In genomic region chr10:47553860-47554247, GRCh38 we compare ENCODE assay signal across 8 cellular contexts. TPM values are rescaled to one million over a fixed set of nuclear protein-coding genes. Genes with fewer than 3 reads are reported as not detected.
DNase-seq lines count a peak whose midpoint lies in the region; TF ChIP-seq lines count a peak whose summit lies in the region.
"Not testable (repeated sequence)": the region's sequence is repeated elsewhere in the genome, so short reads cannot be mapped to it uniquely, and the experiment has no call there.

No MANE protein-coding gene starts in this region.

- H3K9me3 Mint-ChIP-seq in CD8-positive, alpha-beta memory T cell; osteocyte (ENCODE audit: unreplicated experiment): not testable (repeated sequence)

- H3K27me3 Mint-ChIP-seq in CD8-positive, alpha-beta memory T cell; osteocyte (ENCODE audit: unreplicated experiment): not testable (repeated sequence)

- H3K36me3 ChIP-seq in CD8-positive, alpha-beta memory T cell (ENCODE audit: insufficient read depth, low read length); HUES64 (ENCODE audit: insufficient read depth, low read length); SK-N-MC (ENCODE audit: insufficient read depth, low read length); adipocyte (ENCODE audit: control insufficient read depth, insufficient read depth, low read length, severe bottlenecking); thyroid gland: not testable (repeated sequence)

- H3K4me1 ChIP-seq in CD8-positive, alpha-beta memory T cell (ENCODE audit: insufficient read depth, low read length); HUES64 (ENCODE audit: insufficient read depth, low read length); adipocyte (ENCODE audit: control insufficient read depth, insufficient read depth, low read length); thyroid gland: not testable (repeated sequence)

- peak overlapping the region; percentile 23 to 98 (median 96) for H3K4me3 Mint-ChIP-seq in CD8-positive, alpha-beta memory T cell
- peak overlapping the region; percentile 92 for H3K4me3 Mint-ChIP-seq in osteocyte (ENCODE audit: unreplicated experiment)

- CTCF ChIA-PET in CD8-positive, alpha-beta memory T cell (lab: Charles Lee) = not testable (repeated sequence)

- not testable (repeated sequence) for H3K9ac ChIP-seq in HUES64 (ENCODE audit: low read depth, low read length); SK-N-MC (ENCODE audit: insufficient read length)
- H3K9ac ChIP-seq in adipocyte (ENCODE audit: low read length) = peak overlapping the region; percentile 93

- H3K27ac ChIP-seq in CD8-positive, alpha-beta memory T cell (ENCODE audit: low read depth, low read length) = peak overlapping the region; percentile 75
- H3K27ac ChIP-seq in HUES64 (ENCODE audit: low read depth, low read length); SK-N-MC: not testable (repeated sequence)
- H3K27ac ChIP-seq in epithelial cell of prostate (peak overlapping the region; percentile 93), thyroid gland (peak overlapping the region in 2 of 3 donors; percentile 65 to 74)

- TF ChIP-seq CTCF in osteocyte (IDR thresholded peaks at IDR 0.05); thyroid gland (IDR thresholded peaks at IDR 0.05): not testable (repeated sequence)

- WGBS in HUES64 = 33% methylated on average over 6 of the region's 17 CpGs
- 27 to 28% methylated on average over 8 to 10 of the region's 17 CpGs for WGBS in thyroid gland, 2 donors

- peak overlapping the region; percentile 76 for H3K4me3 ChIP-seq in CD8-positive, alpha-beta memory T cell (ENCODE audit: low read length)
- H3K4me3 ChIP-seq in HUES64 (ENCODE audit: low read length) (peak overlapping the region; percentile 88), SK-N-MC (peak overlapping the region; percentile 74), adipocyte (ENCODE audit: low read length) (peak overlapping the region; percentile 91), thyroid gland (replicated peaks in 1 of 3) (peak overlapping the region in 1 of 3 donors; percentile 62)

- DNase-seq in CD8-positive, alpha-beta memory T cell = peak in 1 of 5 donors; percentile 2
- not testable (repeated sequence) for DNase-seq in SK-N-MC (ENCODE audit: low read depth, low spot score); adipocyte (ENCODE audit: low read depth); epithelial cell of prostate (ENCODE audit: low read depth, low spot score); osteocyte (ENCODE audit: extremely low spot score, unreplicated experiment); thyroid gland
- peak; percentile 4 for DNase-seq in kidney tubule cell (ENCODE audit: low spot score)

- H3K27me3 ChIP-seq in CD8-positive, alpha-beta memory T cell (ENCODE audit: insufficient read depth, low read length, poor library complexity, severe bottlenecking); HUES64 (ENCODE audit: insufficient read depth, low read length); adipocyte (replicated peaks; ENCODE audit: control insufficient read depth, insufficient read depth, low read length); thyroid gland: not testable (repeated sequence)

- TF ChIP-seq POLR2A in thyroid gland (IDR thresholded peaks at IDR 0.05) = not testable (repeated sequence)

- peaks cover 5 to 11% (median 9%) of the 10 kb centered on the region in 3 donors for H3K4me1 Mint-ChIP-seq in CD8-positive, alpha-beta memory T cell
- peaks cover 19% of the 10 kb centered on the region for H3K4me1 Mint-ChIP-seq in osteocyte (ENCODE audit: unreplicated experiment)

- intact Hi-C loops in thyroid gland (cut with DNase I) = not testable (repeated sequence)

- H3K36me3 Mint-ChIP-seq in CD8-positive, alpha-beta memory T cell; osteocyte (ENCODE audit: unreplicated experiment): not testable (repeated sequence)

- H3K9me3 ChIP-seq in CD8-positive, alpha-beta memory T cell (ENCODE audit: low read length); HUES64 (ENCODE audit: insufficient read depth, low read depth, low read length); SK-N-MC (ENCODE audit: low read depth, low read length); adipocyte (ENCODE audit: control insufficient read depth, low read length); thyroid gland: not testable (repeated sequence)

- POLR2A ChIA-PET in CD8-positive, alpha-beta memory T cell (lab: Charles Lee) = not testable (repeated sequence)

- peak overlapping the region in 3 of 8 donors; percentile 81 to 93 (median 88) for H3K27ac Mint-ChIP-seq in CD8-positive, alpha-beta memory T cell
- peak overlapping the region; percentile 99 for H3K27ac Mint-ChIP-seq in osteocyte (ENCODE audit: unreplicated experiment)

RNA-seq across cellular contexts. Expression of gene AGAP9, which starts 30.4 kb away (rescaled TPM):
- total RNA-seq in CD8-positive, alpha-beta memory T cell = 1 to 10 TPM; 5.1 TPM
- 0.23 TPM for polyA plus RNA-seq in CD8-positive, alpha-beta memory T cell
- polyA plus RNA-seq in HUES64 (2013, experiment 1 of 2) = 1.9 TPM
- polyA plus RNA-seq in HUES64 (2013, experiment 2 of 2) = 2.9 TPM
- total RNA-seq in osteocyte = 12.9 and 13.1 TPM in 2 replicates
- total RNA-seq in thyroid gland = 10 to 100 TPM in 2 of 4 donors, 1 to 10 TPM in 2; 2.8 to 17.6 (median 11.9) TPM
